14 cellular contexts compared by ENCODE assay signal in genomic region chr12:93943766-93944165, GRCh38.
DNase-seq lines count a peak whose midpoint lies in the region; ATAC-seq and TF ChIP-seq lines count a peak whose summit lies in the region.
"Had no signal": no experiment of that assay in that cellular context is flagged by ENCODE, and none has a peak within 500 bp of the region (broad histone marks: within the 10 kb centered on the region; RNA-seq: fewer than 3 reads in every experiment).

No MANE protein-coding gene starts in this region.

- no peak for TF ChIP-seq POLR2A in esophagus muscularis mucosa (IDR thresholded peaks at IDR 0.05; ENCODE audit: low read depth)

- no peak overlapping the region for H3K4me3 Mint-ChIP-seq in nephron progenitor cell
- H3K4me3 Mint-ChIP-seq: IgD-negative memory B cell had no signal

- no peak overlapping the region for H2AFZ ChIP-seq in fibroblast of lung (ENCODE audit: low read length)

- DNase-seq in AG20443 (ENCODE audit: low spot score) = peak; percentile 92
- peak; percentile 18 for DNase-seq in MV-4-11 (lab: John Stamatoyannopoulos, UW)
- DNase-seq in fibroblast of lung (ENCODE audit: low read depth in 2 of 2) = peak; percentile 24 to 32
- no peak for DNase-seq in nephron progenitor cell
- no peak for DNase-seq in esophagus muscularis mucosa (ENCODE audit: extremely low spot score)
- no peak for DNase-seq in head of caudate nucleus
- no peak for DNase-seq in stimulated activated CD4-positive, alpha-beta T cell treated with anti-CD3 and anti-CD28 coated beads, Interleukin-2, amount 100 ng/mL, for 24 hours
- DNase-seq: activated CD4-positive, CD25-positive, alpha-beta regulatory T cell; NCI-H2171 treated with DMSO at 0.1 percent for 48 hours; occipital lobe; transverse colon had no signal

- no peak overlapping the region for H3K9ac ChIP-seq in fibroblast of lung (ENCODE audit: insufficient read depth, low read length)

- H3K9me3 ChIP-seq in fibroblast of lung (ENCODE audit: control insufficient read depth, insufficient read depth, low read depth, low read length) = no peaks in the 10 kb centered on the region
- H3K9me3 ChIP-seq in esophagus muscularis mucosa = no peaks in the 10 kb centered on the region
- H3K9me3 ChIP-seq: transverse colon had no signal

- no peaks in the 10 kb centered on the region for H3K27me3 ChIP-seq in fibroblast of lung (ENCODE audit: control insufficient read depth, insufficient read depth, low read length)
- H3K27me3 ChIP-seq in esophagus muscularis mucosa = no peaks in the 10 kb centered on the region
- H3K27me3 ChIP-seq: transverse colon had no signal

- 93% methylated on average over 2 of the region's 2 CpGs for WGBS in esophagus muscularis mucosa

- H3K9me3 Mint-ChIP-seq in nephron progenitor cell = peaks cover 9% of the 10 kb centered on the region

- peaks cover 7% of the 10 kb centered on the region for H3K27me3 Mint-ChIP-seq in nephron progenitor cell (ENCODE audit: low read depth, poor library complexity)

- H3K36me3 Mint-ChIP-seq in nephron progenitor cell (ENCODE audit: low read depth) = peaks cover 4% of the 10 kb centered on the region

- H3K4me2 ChIP-seq in fibroblast of lung (ENCODE audit: extremely low read depth, insufficient read depth, low read length) = no peak overlapping the region

- intact Hi-C loops in esophagus muscularis mucosa (cut with DNase I) (no loop called here), head of caudate nucleus (cut with DNase I) (no loop called here)

- TF ChIP-seq CTCF in fibroblast of lung (conservative IDR thresholded peaks at IDR 0.05 in 1 of 2, IDR thresholded peaks at IDR 0.05 in 1 of 2; ENCODE audit: low read depth in 1 of 2, low read length in 2 of 2) (no peak), nephron progenitor cell (IDR thresholded peaks at IDR 0.05) (no peak), esophagus muscularis mucosa (IDR thresholded peaks at IDR 0.05) (no peak)

- no peak for ATAC-seq in GM19328 (IDR thresholded peaks at IDR 0.05; ENCODE audit: unreplicated experiment)
- ATAC-seq: GM12878 had no signal

- H3K27ac ChIP-seq in fibroblast of lung (ENCODE audit: insufficient read depth, low read length) = no peak overlapping the region
- no peak overlapping the region for H3K27ac ChIP-seq in esophagus muscularis mucosa (replicated peaks in 1 of 4)
- H3K27ac ChIP-seq: transverse colon had no signal

- no peak overlapping the region for H3K4me3 ChIP-seq in fibroblast of lung (replicated peaks in 1 of 4; ENCODE audit: control extremely low read depth in 1 of 4, insufficient read depth in 1 of 4, low read depth in 3 of 4, low read length in 4 of 4)
- H3K4me3 ChIP-seq in esophagus muscularis mucosa = no peak overlapping the region
- H3K4me3 ChIP-seq: GM12878, transverse colon had no signal

- H3K4me1 Mint-ChIP-seq in nephron progenitor cell = peaks cover 6% of the 10 kb centered on the region
- H3K4me1 Mint-ChIP-seq: IgD-negative memory B cell had no signal

- H3K79me2 ChIP-seq in fibroblast of lung (ENCODE audit: control insufficient read depth, insufficient read depth, low read length) = no peaks in the 10 kb centered on the region

- no peak for TF ChIP-seq EP300 in esophagus muscularis mucosa (IDR thresholded peaks at IDR 0.05)

- H4K20me1 ChIP-seq in fibroblast of lung (ENCODE audit: control insufficient read depth, extremely low read depth, insufficient read depth, low read length) = no peaks in the 10 kb centered on the region

- H3K36me3 ChIP-seq in fibroblast of lung (ENCODE audit: control insufficient read depth, insufficient read depth, low read length) = no peaks in the 10 kb centered on the region
- H3K36me3 ChIP-seq in esophagus muscularis mucosa = no peaks in the 10 kb centered on the region
- H3K36me3 ChIP-seq: transverse colon had no signal

- H3K27ac Mint-ChIP-seq in nephron progenitor cell = peak overlapping the region; percentile 68

- H3K4me1 ChIP-seq in fibroblast of lung (ENCODE audit: control insufficient read depth, extremely low read depth, insufficient read depth, low read length) (peaks cover 2% of the 10 kb centered on the region), esophagus muscularis mucosa (no peaks in the 10 kb centered on the region)
- H3K4me1 ChIP-seq: transverse colon had no signal

Comparison
In these comparisons a context has a peak if more than half of its experiments do, and no peak if none do; other contexts are left out.
1. DNase-seq: peak in AG20443 (single experiment), MV-4-11 (single experiment) and fibroblast of lung (2 of 2); none in nephron progenitor cell (single experiment), esophagus muscularis mucosa (single experiment), head of caudate nucleus (0 of 42) and stimulated activated CD4-positive, alpha-beta T cell treated with anti-CD3 and anti-CD28 coated beads, Interleukin-2, amount 100 ng/mL, for 24 hours (0 of 2).